ENCODE assay signal across 8 cellular contexts in the genomic region with DNA sequence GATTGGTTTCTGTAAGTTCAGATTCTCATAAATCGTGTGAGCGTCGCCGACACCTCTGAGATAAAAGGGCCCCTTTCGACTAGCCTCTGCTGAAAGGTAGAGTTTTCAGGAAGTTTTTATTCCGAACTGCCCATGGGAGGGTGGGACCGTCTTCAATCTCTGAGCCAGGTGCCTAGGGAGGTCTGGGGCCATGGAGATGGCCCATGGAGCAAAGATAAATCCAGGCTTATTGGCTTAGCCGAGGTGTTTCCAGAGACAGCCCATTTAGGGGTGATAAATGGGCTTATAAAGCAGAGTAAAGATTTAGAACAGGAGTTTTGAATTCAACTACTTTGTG. TPM values are rescaled to one million over a fixed set of nuclear protein-coding genes. Genes with fewer than 3 reads are reported as not detected.
DNase-seq lines count a peak whose midpoint lies in the region; ATAC-seq and TF ChIP-seq lines count a peak whose summit lies in the region.

No MANE protein-coding gene starts in this region.

- no peaks in the 10 kb centered on the region for H3K27me3 Mint-ChIP-seq in activated CD4-positive, alpha-beta T cell treated with anti-CD3 and anti-CD28 coated beads for 36 hours

- H3K79me1 ChIP-seq in mesendoderm (ENCODE audit: low read length) = no peaks in the 10 kb centered on the region

- H3K9me3 Mint-ChIP-seq in activated CD4-positive, alpha-beta T cell treated with anti-CD3 and anti-CD28 coated beads for 36 hours (ENCODE audit: low read depth) = no peaks in the 10 kb centered on the region

- no peak overlapping the region for H3K23ac ChIP-seq in mesendoderm (ENCODE audit: low read length)

- no CpG with 5 or more reads among the region's 8 CpGs for WGBS in mesendoderm (ENCODE audit: extremely low coverage, insufficient coverage, low lambda C conversion rate)

- H2BK15ac ChIP-seq in mesendoderm (replicated peaks; ENCODE audit: low read depth) = no peak overlapping the region

- H3K56ac ChIP-seq in mesendoderm (ENCODE audit: low read length) = peak overlapping the region; percentile 89

- no peak overlapping the region for H4K8ac ChIP-seq in mesendoderm (ENCODE audit: low read depth, low read length)

- no peak overlapping the region for H3K27ac ChIP-seq in mesendoderm (ENCODE audit: low read depth, low read length)

- H3K36me3 ChIP-seq in mesendoderm (ENCODE audit: control insufficient read depth, insufficient read depth, low read length) = no peaks in the 10 kb centered on the region

- H3K4ac ChIP-seq in mesendoderm (ENCODE audit: low read depth, low read length) = no peak overlapping the region

- peaks cover 41% of the 10 kb centered on the region for H3K79me2 ChIP-seq in mesendoderm (ENCODE audit: control insufficient read depth, insufficient read depth, low read length)

- peaks cover 48% of the 10 kb centered on the region for H3K4me1 Mint-ChIP-seq in activated CD4-positive, alpha-beta T cell treated with anti-CD3 and anti-CD28 coated beads for 36 hours

- peak overlapping the region; percentile 68 for H3K4me3 ChIP-seq in astrocyte of the cerebellum (ENCODE audit: low read depth, low read length)
- H3K4me3 ChIP-seq in mesendoderm (ENCODE audit: low read length) = peak overlapping the region; percentile 56

- H3K4me1 ChIP-seq in mesendoderm (ENCODE audit: control insufficient read depth, low read depth, low read length) = no peaks in the 10 kb centered on the region

- peak; percentile 7 for ATAC-seq in activated CD4-positive, alpha-beta T cell treated with anti-CD3 and anti-CD28 coated beads for 36 hours
- peak; percentile 8 for ATAC-seq in HG03280 (IDR thresholded peaks at IDR 0.05; ENCODE audit: unreplicated experiment)

- H2AK5ac ChIP-seq in mesendoderm (ENCODE audit: low read length) = no peak overlapping the region

- in situ Hi-C loops in astrocyte of the cerebellum (cut with HindIII; ENCODE audit: low sequenced_read_pairs) = no loop called here

- H3K9ac ChIP-seq in mesendoderm (ENCODE audit: low read length) = peak overlapping the region; percentile 66

- H2BK5ac ChIP-seq in mesendoderm (ENCODE audit: low read length) = no peak overlapping the region

- no peaks in the 10 kb centered on the region for H3K27me3 ChIP-seq in mesendoderm (ENCODE audit: insufficient read depth, low read length, poor library complexity)

- H4K5ac ChIP-seq in mesendoderm (ENCODE audit: low read length) = no peak overlapping the region

- H3K27ac Mint-ChIP-seq in activated CD4-positive, alpha-beta T cell treated with anti-CD3 and anti-CD28 coated beads for 36 hours = peak overlapping the region; percentile 95

- TF ChIP-seq CTCF in astrocyte of the cerebellum (IDR thresholded peaks at IDR 0.05; ENCODE audit: low read depth, low read length, missing control alignments) = no peak
- no peak for TF ChIP-seq CTCF in GM20000 (IDR thresholded peaks at IDR 0.05; ENCODE audit: extremely low read depth, missing control alignments)

- intact Hi-C loops in activated CD4-positive, alpha-beta T cell treated with anti-CD3 and anti-CD28 coated beads for 36 hours (cut with DNase I, micrococcal nuclease) = loop anchor here (2.0 to 5.0 kb wide), 6 partner anchors 108 to 1090 kb away; a partner anchor contains a TSS

- POLR2A ChIA-PET in activated CD4-positive, alpha-beta T cell treated with anti-CD3 and anti-CD28 coated beads for 36 hours (lab: Charles Lee) = no interaction called here

- peak overlapping the region; percentile 26 for H3K4me2 ChIP-seq in mesendoderm (ENCODE audit: low read length)

- no peak overlapping the region for H2BK120ac ChIP-seq in mesendoderm (ENCODE audit: low read depth, low read length)

- peak overlapping the region; percentile 91 for H3K4me3 Mint-ChIP-seq in activated CD4-positive, alpha-beta T cell treated with anti-CD3 and anti-CD28 coated beads for 36 hours

- CTCF ChIA-PET in activated CD4-positive, alpha-beta T cell treated with anti-CD3 and anti-CD28 coated beads for 36 hours (lab: Charles Lee) = interaction anchor here (0.7 to 1.4 kb wide), 3 partner anchors 10 to 84 kb away, joined by 3 to 6 read pairs (median 3); no protein-coding TSS in a partner anchor

- H3K36me3 Mint-ChIP-seq in activated CD4-positive, alpha-beta T cell treated with anti-CD3 and anti-CD28 coated beads for 36 hours (ENCODE audit: low read depth) = peaks cover 28% of the 10 kb centered on the region

- no peak overlapping the region for H3K18ac ChIP-seq in mesendoderm (ENCODE audit: low read length)

- DNase-seq in activated CD4-positive, alpha-beta T cell treated with anti-CD3 and anti-CD28 coated beads for 36 hours = no peak
- no peak for DNase-seq in activated CD4-positive, alpha-beta T cell treated with anti-CD3 and anti-CD28 coated beads, Interleukin-2, amount 50 U/mL, for 4 hours
- no peak for DNase-seq in astrocyte of the cerebellum (ENCODE audit: low read depth)
- DNase-seq in mesendoderm = no peak
- DNase-seq in activated CD4-positive, CD25-positive, alpha-beta regulatory T cell (lab: John Stamatoyannopoulos, UW) = no peak
- no peak for DNase-seq in germinal center (ENCODE audit: low spot score)
- DNase-seq in GM20000 (ENCODE audit: low spot score) = no peak

RNA-seq across cellular contexts. Expression of a gene that starts 0.4 kb away (rescaled TPM):
- 10 to 100 TPM; 31.3 to 47.0 TPM for total RNA-seq in activated CD4-positive, alpha-beta T cell treated with anti-CD3 and anti-CD28 coated beads for 36 hours
- 28.6 TPM for polyA plus RNA-seq in mesendoderm (2013, experiment 1 of 2)
- 30.1 TPM for polyA plus RNA-seq in mesendoderm (2013, experiment 2 of 2)

RNA-seq across cellular contexts. Expression of a gene that starts 0.7 kb away (rescaled TPM):
- total RNA-seq in activated CD4-positive, alpha-beta T cell treated with anti-CD3 and anti-CD28 coated beads for 36 hours = 1 to 10 TPM; 2.2 to 2.4 TPM
- 0.18 TPM for polyA plus RNA-seq in mesendoderm (2013, experiment 1 of 2)
- 0.15 TPM for polyA plus RNA-seq in mesendoderm (2013, experiment 2 of 2)
